In genomic region chr1:179745131-179745611, GRCh38 we compare ENCODE assay signal across 2 cellular contexts.
TF ChIP-seq lines count a peak whose summit lies in the region.

No MANE protein-coding gene starts in this region.

TF ChIP-seq in GM23338, 12 proteins besides CTCF, POLR2A, EP300 and RAD21 (continued from another document):
- TF ChIP-seq ZNF462 (CRISPR knock-in tag; IDR thresholded peaks at IDR 0.05) (no peak), REST (IDR thresholded peaks at IDR 0.05; ENCODE audit: unreplicated experiment) (no peak), ZNF114 (CRISPR knock-in tag; IDR thresholded peaks at IDR 0.05) (no peak), NANOG (IDR thresholded peaks at IDR 0.05; ENCODE audit: borderline replicate concordance) (no peak), EZH2 (IDR thresholded peaks at IDR 0.05; ENCODE audit: low read depth, unreplicated experiment) (no peak), STAT1 (IDR thresholded peaks at IDR 0.05; ENCODE audit: unreplicated experiment) (no peak), JUNB (IDR thresholded peaks at IDR 0.05; ENCODE audit: unreplicated experiment) (no peak), EZH2phosphoT487 (IDR thresholded peaks at IDR 0.05; ENCODE audit: unreplicated experiment) (no peak), ETS1 (IDR thresholded peaks at IDR 0.05) (no peak)

TF ChIP-seq in WTC11, 78 proteins besides CTCF, POLR2A, EP300 and RAD21 (continued from another document):
- TF ChIP-seq ZNF281 (CRISPR knock-in tag; IDR thresholded peaks at IDR 0.05), result no peak
- no peak for TF ChIP-seq ZNF532 (CRISPR knock-in tag; IDR thresholded peaks at IDR 0.05; ENCODE audit: borderline replicate concordance)
